17 cellular contexts compared by ENCODE assay signal in genomic region chr2:237818066-237818473, GRCh38. TPM values are rescaled to one million over a fixed set of nuclear protein-coding genes. Genes with fewer than 3 reads are reported as not detected.
A peak's percentile ranks its signal among the peaks of the same experiment; 100 is the strongest.
DNase-seq lines count a peak whose midpoint lies in the region; ATAC-seq, FAIRE-seq and TF ChIP-seq lines count a peak whose summit lies in the region.
"Had no signal": no experiment of that assay in that cellular context is flagged by ENCODE, and none has a peak within 500 bp of the region (broad histone marks: within the 10 kb centered on the region; RNA-seq: fewer than 3 reads in every experiment).

No MANE protein-coding gene starts in this region.

- no peak overlapping the region for H3K27ac Mint-ChIP-seq in Calu3 (ENCODE audit: unreplicated experiment)
- H3K27ac Mint-ChIP-seq: activated CD4-positive, alpha-beta T cell treated with anti-CD3 and anti-CD28 coated beads, Interleukin-2, amount 10 ng/mL, durations not matched to agents 7 days and 5 days; activated T-helper 2 cell treated with anti-CD3 and anti-CD28 coated beads, Interferon-gamma antibody, Interleukin-2, Interleukin-4, amounts not matched to agents 10 μg/mL and 5 μg/mL and 100 μg/mL, durations not matched to agents 14 hours and 24 hours and 36 hours had no signal

- intact Hi-C loops in Calu3 (cut with micrococcal nuclease; ENCODE audit: unreplicated experiment), result no loop called here

- CTCF ChIA-PET in Calu3 (lab: Charles Lee), result no interaction called here

- DNase-seq in AG08395 (ENCODE audit: low spot score) (peak; percentile 44), HTR-8/SVneo (ENCODE audit: insufficient read length, low spot score) (peak; percentile 14), astrocyte of the spinal cord (ENCODE audit: low read depth, low spot score) (peak; percentile 10), kidney epithelial cell (ENCODE audit: low read depth) (peak; percentile 19), Calu3 (no peak), NCI-H2171 (lab: John Stamatoyannopoulos, UW) (no peak)
- DNase-seq: activated CD4-positive, alpha-beta T cell treated with anti-CD3 and anti-CD28 coated beads, Interleukin-2, amount 10 ng/mL, durations not matched to agents 7 days and 5 days; C1 segment of cervical spinal cord; midbrain; psoas muscle; stimulated activated CD4-positive, alpha-beta T cell treated with anti-CD3 and anti-CD28 coated beads, Interleukin-2, amount 100 ng/mL, for 48 hours; stimulated activated naive CD4-positive, alpha-beta T cell had no signal

- no peaks in the 10 kb centered on the region for H3K27me3 ChIP-seq in kidney epithelial cell (ENCODE audit: control insufficient read depth, insufficient read depth, low read length)

- BruUV-seq in Calu3 (replicated peaks; lab: Mats Ljungman, UMichigan), result no TSS peak

- peaks cover 7% of the 10 kb centered on the region for H3K4me1 Mint-ChIP-seq in Calu3 (ENCODE audit: low read depth, unreplicated experiment)

- in situ Hi-C loops in astrocyte of the spinal cord (cut with HindIII; ENCODE audit: low sequenced_read_pairs), result no loop called here

- no peaks in the 10 kb centered on the region for H3K36me3 Mint-ChIP-seq in Calu3 (ENCODE audit: insufficient read depth, unreplicated experiment)

- no peaks in the 10 kb centered on the region for H3K9me3 Mint-ChIP-seq in Calu3 (ENCODE audit: low read depth, unreplicated experiment)
- H3K9me3 Mint-ChIP-seq: activated CD4-positive, alpha-beta T cell treated with anti-CD3 and anti-CD28 coated beads, Interleukin-2, amount 10 ng/mL, durations not matched to agents 7 days and 5 days; activated T-helper 2 cell treated with anti-CD3 and anti-CD28 coated beads, Interferon-gamma antibody, Interleukin-2, Interleukin-4, amounts not matched to agents 10 μg/mL and 5 μg/mL and 100 μg/mL, durations not matched to agents 14 hours and 24 hours and 36 hours had no signal

- H3K4me3 ChIP-seq in astrocyte of the spinal cord (ENCODE audit: low read depth, low read length) (no peak overlapping the region), kidney epithelial cell (ENCODE audit: low read depth, low read length) (no peak overlapping the region)
- H3K4me3 ChIP-seq: cardiac muscle cell, psoas muscle had no signal

- H3K27me3 Mint-ChIP-seq in Calu3 (ENCODE audit: unreplicated experiment), result peaks cover 35% of the 10 kb centered on the region
- H3K27me3 Mint-ChIP-seq: activated CD4-positive, alpha-beta T cell treated with anti-CD3 and anti-CD28 coated beads, Interleukin-2, amount 10 ng/mL, durations not matched to agents 7 days and 5 days had no signal

- no peaks in the 10 kb centered on the region for H3K36me3 ChIP-seq in kidney epithelial cell (ENCODE audit: control insufficient read depth, insufficient read depth, low read length)
- H3K36me3 ChIP-seq: cardiac muscle cell had no signal

- FAIRE-seq in HTR-8/SVneo (lab: Jason Lieb, UNC), result peak; percentile 46
- FAIRE-seq: G401.6 had no signal

- no peak for ATAC-seq in HG02870 (IDR thresholded peaks at IDR 0.05; ENCODE audit: unreplicated experiment)
- no peak for ATAC-seq in HG02970 (IDR thresholded peaks at IDR 0.05; ENCODE audit: low FRiP score, unreplicated experiment)
- ATAC-seq: psoas muscle had no signal

- no peak overlapping the region for H3K4me3 Mint-ChIP-seq in Calu3 (ENCODE audit: low read depth, unreplicated experiment)
- H3K4me3 Mint-ChIP-seq: activated CD4-positive, alpha-beta T cell treated with anti-CD3 and anti-CD28 coated beads, Interleukin-2, amount 10 ng/mL, durations not matched to agents 7 days and 5 days had no signal

- no peak for TF ChIP-seq CTCF in astrocyte of the spinal cord (IDR thresholded peaks at IDR 0.05; ENCODE audit: low read depth, low read length)
- TF ChIP-seq CTCF in kidney epithelial cell (IDR thresholded peaks at IDR 0.05; ENCODE audit: insufficient read depth, low read length, poor library complexity, severe bottlenecking), result no peak
- TF ChIP-seq CTCF in Calu3 (IDR thresholded peaks at IDR 0.05; ENCODE audit: unreplicated experiment), result no peak

RNA-seq across cellular contexts. Expression of gene RBM44, which starts 19.5 kb away (rescaled TPM):
- total RNA-seq in kidney epithelial cell (0.07 and 0.50 TPM in 2 replicates), Calu3 (2022) (0.56 and 1.0 TPM in 2 replicates)

RNA-seq across cellular contexts. Expression of gene RAMP1, which starts 41.4 kb away (rescaled TPM):
- 3.1 and 4.4 TPM in 2 replicates for total RNA-seq in kidney epithelial cell
- total RNA-seq in Calu3 (2022), result 9.6 and 9.8 TPM in 2 replicates

Comparison
In these comparisons a context has a peak if more than half of its experiments do, and no peak if none do; other contexts are left out.
1. DNase-seq: peak in AG08395 (single experiment), HTR-8/SVneo (single experiment), astrocyte of the spinal cord (single experiment) and kidney epithelial cell (single experiment); none in Calu3 (single experiment) and NCI-H2171 (single experiment).